8 cellular contexts compared by ENCODE assay signal in the genomic region with DNA sequence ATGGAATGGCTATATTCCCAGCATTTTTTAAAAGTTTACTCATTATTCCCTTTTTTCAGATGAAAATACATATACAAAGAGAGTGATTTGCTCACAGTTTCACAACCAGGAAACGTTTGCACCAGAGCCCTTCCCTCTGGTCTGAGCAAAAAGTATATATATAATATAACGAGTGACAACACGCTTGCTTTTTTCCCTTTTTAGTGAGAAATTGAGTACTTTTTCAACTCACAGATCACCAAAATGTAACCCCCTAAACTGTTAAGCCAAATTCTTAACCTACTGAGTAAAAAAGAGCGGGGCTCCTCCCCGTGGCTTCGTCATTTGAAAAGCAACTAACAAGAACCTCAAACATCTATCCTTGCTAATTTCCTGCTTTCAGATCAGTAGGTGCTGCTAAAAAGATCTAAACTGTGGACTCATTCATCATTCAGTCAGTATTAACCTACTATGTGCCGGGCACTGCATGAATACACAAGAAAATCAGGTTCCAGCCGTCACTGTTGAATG. TPM values are rescaled to one million over a fixed set of nuclear protein-coding genes. Genes with fewer than 3 reads are reported as not detected.
DNase-seq lines count a peak whose midpoint lies in the region; ATAC-seq, FAIRE-seq and TF ChIP-seq lines count a peak whose summit lies in the region.

No MANE protein-coding gene starts in this region.

- H2BK20ac ChIP-seq in IMR-90 (ENCODE audit: low read depth, low read length): no peak overlapping the region

- H3K27me3 Mint-ChIP-seq in CD4-positive, alpha-beta memory T cell: no peaks in the 10 kb centered on the region
- H3K27me3 Mint-ChIP-seq in activated CD4-positive, alpha-beta T cell treated with anti-CD3 and anti-CD28 coated beads for 36 hours: no peaks in the 10 kb centered on the region

- peak overlapping the region; percentile 61 for H3K4ac ChIP-seq in IMR-90 (ENCODE audit: low read depth, low read length)

- peaks cover 0 to 2% (median 0%) of the 10 kb centered on the region in 8 donors for H3K9me3 Mint-ChIP-seq in CD4-positive, alpha-beta memory T cell
- H3K9me3 Mint-ChIP-seq in activated CD4-positive, alpha-beta T cell treated with anti-CD3 and anti-CD28 coated beads for 36 hours (ENCODE audit: low read depth): no peaks in the 10 kb centered on the region

- no peak overlapping the region for H2AK5ac ChIP-seq in IMR-90 (ENCODE audit: low read depth, low read length)

- H3K4me1 Mint-ChIP-seq in CD4-positive, alpha-beta memory T cell: peaks cover 22 to 41% (median 27%) of the 10 kb centered on the region in 4 donors
- H3K4me1 Mint-ChIP-seq in activated CD4-positive, alpha-beta T cell treated with anti-CD3 and anti-CD28 coated beads for 36 hours: peaks cover 31% of the 10 kb centered on the region

- peak overlapping the region; percentile 82 to 96 (median 92) for H3K27ac Mint-ChIP-seq in CD4-positive, alpha-beta memory T cell
- peak overlapping the region; percentile 98 for H3K27ac Mint-ChIP-seq in activated CD4-positive, alpha-beta T cell treated with anti-CD3 and anti-CD28 coated beads for 36 hours

- no peak for TF ChIP-seq POLR2A in IMR-90 (IDR thresholded peaks at IDR 0.05; ENCODE audit: low read depth, low read length)
- TF ChIP-seq POLR2A in endothelial cell of umbilical vein (IDR thresholded peaks at IDR 0.05; ENCODE audit: low read depth, low read length): no peak

- dilution Hi-C loops in IMR-90 (cut with HindIII; ENCODE audit: low sequenced_read_pairs, unreplicated experiment) (no loop called here), endothelial cell of umbilical vein (cut with MboI; ENCODE audit: extremely low pct_ligation_motif_present, low sequenced_read_pairs) (no loop called here)

- peak overlapping the region; percentile 98 for H3K18ac ChIP-seq in IMR-90 (ENCODE audit: low read depth, low read length)

- intact Hi-C loops in CD4-positive, alpha-beta memory T cell (cut with micrococcal nuclease): loop anchor here (1.0 to 5.0 kb wide), 4 partner anchors 14 to 418 kb away; a partner anchor contains a TSS
- intact Hi-C loops in IMR-90 (cut with micrococcal nuclease) (loop anchor here (1.0 to 10.0 kb wide), 4 partner anchors 112 to 570 kb away; no protein-coding TSS in a partner anchor), endothelial cell of umbilical vein (cut with micrococcal nuclease) (loop anchor here (1.0 to 5.0 kb wide), 2 partner anchors 107 to 237 kb away; no protein-coding TSS in a partner anchor)
- intact Hi-C loops in activated CD4-positive, alpha-beta T cell treated with anti-CD3 and anti-CD28 coated beads for 36 hours (cut with DNase I, micrococcal nuclease): loop anchor here (1.0 to 5.0 kb wide), 8 partner anchors 26 to 702 kb away; a partner anchor contains a TSS

- WGBS in IMR-90 (ENCODE audit: extremely low coverage in 2 of 2, insufficient read length in 1 of 2), 2 experiments: no CpG with 5 or more reads among the region's 8 CpGs

- TF ChIP-seq CTCF in IMR-90 (conservative IDR thresholded peaks at IDR 0.05; ENCODE audit: low read depth, low read length): no peak
- no peak for TF ChIP-seq CTCF in endothelial cell of umbilical vein (IDR thresholded peaks at IDR 0.05; ENCODE audit: extremely low read depth in 1 of 2, insufficient read depth in 1 of 2, low read depth in 1 of 2, low read length in 2 of 2)
- TF ChIP-seq CTCF in neutrophil (IDR thresholded peaks at IDR 0.05): no peak

- peak overlapping the region; percentile 66 for H2AFZ ChIP-seq in IMR-90 (replicated peaks; ENCODE audit: low read length, poor library complexity)
- H2AFZ ChIP-seq in endothelial cell of umbilical vein (ENCODE audit: low read depth, low read length): peak overlapping the region; percentile 95

- ATAC-seq in IMR-90 (ENCODE audit: low read depth): no peak
- peak; percentile 33 for ATAC-seq in activated CD4-positive, alpha-beta T cell treated with anti-CD3 and anti-CD28 coated beads for 36 hours
- no peak for ATAC-seq in HG02759 (IDR thresholded peaks at IDR 0.05; ENCODE audit: unreplicated experiment)
- no peak for ATAC-seq in GM21619 (IDR thresholded peaks at IDR 0.05; ENCODE audit: unreplicated experiment)

- H3K4me3 Mint-ChIP-seq in CD4-positive, alpha-beta memory T cell: peak overlapping the region; percentile 81 to 96 (median 91)
- H3K4me3 Mint-ChIP-seq in activated CD4-positive, alpha-beta T cell treated with anti-CD3 and anti-CD28 coated beads for 36 hours: peak overlapping the region; percentile 89

- H4K20me1 ChIP-seq in IMR-90 (ENCODE audit: insufficient read depth, low read length) (peaks cover 12% of the 10 kb centered on the region; the same call in 1 of the 2 replicates), endothelial cell of umbilical vein (replicated peaks; ENCODE audit: control insufficient read depth, extremely low read depth, insufficient read depth, low read length) (no peaks in the 10 kb centered on the region)

- H3K27ac ChIP-seq in CD4-positive, alpha-beta memory T cell (ENCODE audit: low read depth, low read length): peak overlapping the region; percentile 87
- peak overlapping the region; percentile 68; the same call in 1 of the 2 replicates for H3K27ac ChIP-seq in IMR-90 (ENCODE audit: insufficient read depth, low read length)
- H3K27ac ChIP-seq in endothelial cell of umbilical vein (ENCODE audit: insufficient read depth, low read depth, low read length): peak overlapping the region; percentile 87
- peak overlapping the region; percentile 100 for H3K27ac ChIP-seq in neutrophil

- H4K91ac ChIP-seq in IMR-90 (ENCODE audit: insufficient read depth, low read depth, low read length): no peak overlapping the region

- H2BK15ac ChIP-seq in IMR-90 (ENCODE audit: low read depth, low read length): no peak overlapping the region; the same call in 2 of the 3 replicates

- CTCF ChIA-PET in CD4-positive, alpha-beta memory T cell (lab: Charles Lee; ENCODE audit: partially characterized antibody): interaction anchor here (0.8 to 3.2 kb wide), 7 partner anchors 9 to 241 kb away, joined by 3 to 18 read pairs (median 5); no protein-coding TSS in a partner anchor
- CTCF ChIA-PET in IMR-90 (lab: Yijun Ruan, JAX) (no interaction called here), endothelial cell of umbilical vein (lab: Charles Lee) (interaction anchor here (0.6 to 2.8 kb wide), 25 partner anchors 16 to 640 kb away, joined by 3 to 24 read pairs (median 4); a partner anchor contains a TSS)
- CTCF ChIA-PET in activated CD4-positive, alpha-beta T cell treated with anti-CD3 and anti-CD28 coated beads for 36 hours (lab: Charles Lee): interaction anchor here (1.0 to 1.4 kb wide), 3 partner anchors 10 to 45 kb away, joined by 4 to 6 read pairs (median 5); a partner anchor contains a TSS

- H4K5ac ChIP-seq in IMR-90 (ENCODE audit: low read depth, low read length): peak overlapping the region; percentile 99; the same call in 1 of the 2 replicates

- peak overlapping the region; percentile 65; the same call in 1 of the 2 replicates for H3K23ac ChIP-seq in IMR-90 (ENCODE audit: low read depth, low read length)

- H3K9me3 ChIP-seq in CD4-positive, alpha-beta memory T cell (ENCODE audit: control insufficient read depth in 1 of 2, low read length in 2 of 2): no peaks in the 10 kb centered on the region
- H3K9me3 ChIP-seq in IMR-90 (ENCODE audit: control insufficient read depth, insufficient read depth, low read length) (no peaks in the 10 kb centered on the region), endothelial cell of umbilical vein (replicated peaks; ENCODE audit: control insufficient read depth, insufficient read depth, low read length) (no peaks in the 10 kb centered on the region), neutrophil (no peaks in the 10 kb centered on the region)

- peak overlapping the region; percentile 24 to 94 for H4K8ac ChIP-seq in IMR-90 (ENCODE audit: low read depth in 2 of 2, low read length in 2 of 2)

- H3K4me3 ChIP-seq in CD4-positive, alpha-beta memory T cell (ENCODE audit: low read length in 2 of 2): peak overlapping the region; percentile 31 to 69
- H3K4me3 ChIP-seq in IMR-90 (ENCODE audit: insufficient read depth, low read depth, low read length): peak overlapping the region; percentile 65
- peak overlapping the region; percentile 71 to 86 (median 80) for H3K4me3 ChIP-seq in endothelial cell of umbilical vein (replicated peaks in 1 of 3; ENCODE audit: insufficient read depth in 1 of 3, low read depth in 1 of 3, low read length in 3 of 3)
- H3K4me3 ChIP-seq in neutrophil (ENCODE audit: low read depth in 1 of 2, low read length in 1 of 2): peak overlapping the region; percentile 86 to 92

- peak overlapping the region; percentile 70 for H3K56ac ChIP-seq in IMR-90 (ENCODE audit: extremely low read depth, insufficient read depth, low read length)

- H3K27me3 ChIP-seq in CD4-positive, alpha-beta memory T cell (ENCODE audit: insufficient read depth, low read length): no peaks in the 10 kb centered on the region
- H3K27me3 ChIP-seq in IMR-90 (ENCODE audit: control insufficient read depth, insufficient read depth, low read length): no peaks in the 10 kb centered on the region
- H3K27me3 ChIP-seq in endothelial cell of umbilical vein (ENCODE audit: control insufficient read depth in 2 of 2, insufficient read depth in 2 of 2, low read length in 2 of 2): no peaks in the 10 kb centered on the region
- H3K27me3 ChIP-seq in neutrophil: no peaks in the 10 kb centered on the region

- H3K36me3 ChIP-seq in CD4-positive, alpha-beta memory T cell (ENCODE audit: insufficient read depth, low read length): no peaks in the 10 kb centered on the region
- H3K36me3 ChIP-seq in IMR-90 (ENCODE audit: control insufficient read depth, insufficient read depth, low read length) (no peaks in the 10 kb centered on the region), endothelial cell of umbilical vein (ENCODE audit: control insufficient read depth in 2 of 2, extremely low read depth in 1 of 2, insufficient read depth in 2 of 2, low read length in 2 of 2) (no peaks in the 10 kb centered on the region), neutrophil (no peaks in the 10 kb centered on the region)

- H3K4me2 ChIP-seq in IMR-90 (ENCODE audit: low read depth, low read length) (peak overlapping the region; percentile 100), endothelial cell of umbilical vein (ENCODE audit: insufficient read depth, low read length) (peak overlapping the region; percentile 86)

- in situ Hi-C loops in IMR-90 (cut with MboI; ENCODE audit: low sequenced_read_pairs): no loop called here

- peaks cover 37% of the 10 kb centered on the region for H3K79me2 ChIP-seq in endothelial cell of umbilical vein (ENCODE audit: control insufficient read depth, insufficient read depth, low read length)

- H2AK9ac ChIP-seq in IMR-90 (replicated peaks; ENCODE audit: low read depth, low read length, poor library complexity): no peak overlapping the region

- H3K4me1 ChIP-seq in CD4-positive, alpha-beta memory T cell (ENCODE audit: insufficient read depth, low read length): peaks cover 36% of the 10 kb centered on the region
- H3K4me1 ChIP-seq in IMR-90 (ENCODE audit: control insufficient read depth, insufficient read depth, low read length) (peaks cover 2% of the 10 kb centered on the region; the same call in 1 of the 2 replicates), endothelial cell of umbilical vein (ENCODE audit: control insufficient read depth, extremely low read depth, insufficient read depth, low read length) (peaks cover 18% of the 10 kb centered on the region), neutrophil (ENCODE audit: control insufficient read depth in 1 of 2, insufficient read depth in 1 of 2, low read depth in 1 of 2, low read length in 1 of 2) (peaks cover 46% of the 10 kb centered on the region in 2 experiments)

- no peaks in the 10 kb centered on the region for H3K9me1 ChIP-seq in IMR-90 (ENCODE audit: insufficient read depth, low read length)
- no peaks in the 10 kb centered on the region for H3K9me1 ChIP-seq in endothelial cell of umbilical vein (replicated peaks; ENCODE audit: control insufficient read depth, extremely low read depth, insufficient read depth, low read length)

- H2BK120ac ChIP-seq in IMR-90 (ENCODE audit: low read depth, low read length): no peak overlapping the region; the same call in 1 of the 2 replicates

- no peak for FAIRE-seq in endothelial cell of umbilical vein (lab: Jason Lieb, UNC)

- peaks cover 0 to 10% of the 10 kb centered on the region in 2 experiments; a peak in 3 of 4 replicates for H3K79me1 ChIP-seq in IMR-90 (ENCODE audit: low read depth in 1 of 2, low read length in 2 of 2)

- H3K14ac ChIP-seq in IMR-90 (replicated peaks; ENCODE audit: low read depth, low read length): no peak overlapping the region; the same call in 1 of the 2 replicates

- DNase-seq in CD4-positive, alpha-beta memory T cell: peak; percentile 53 to 80 (median 60)
- DNase-seq in IMR-90: peak; percentile 38
- peak; percentile 76 for DNase-seq in activated CD4-positive, alpha-beta T cell treated with anti-CD3 and anti-CD28 coated beads for 36 hours
- DNase-seq in endothelial cell of umbilical vein (ENCODE audit: low read depth, low spot score): peak; percentile 50
- no peak for DNase-seq in retina

- peak overlapping the region; percentile 92 for H2BK5ac ChIP-seq in IMR-90 (ENCODE audit: low read depth, low read length, poor library complexity, severe bottlenecking)

- no peak for TF ChIP-seq RAD21 in IMR-90 (IDR thresholded peaks at IDR 0.05; ENCODE audit: low read length)

- peak overlapping the region; percentile 69 for H3K9ac ChIP-seq in IMR-90 (ENCODE audit: low read depth, low read length)
- H3K9ac ChIP-seq in endothelial cell of umbilical vein (replicated peaks; ENCODE audit: extremely low read depth, insufficient read depth, low read length): peak overlapping the region; percentile 88

- no TSS peak for BruUV-seq in IMR-90 (replicated peaks; lab: Mats Ljungman, UMichigan)
- BruUV-seq in endothelial cell of umbilical vein (replicated peaks; lab: Mats Ljungman, UMichigan): no TSS peak

- H3K36me3 Mint-ChIP-seq in CD4-positive, alpha-beta memory T cell: peaks cover 0 to 14% of the 10 kb centered on the region in 2 donors
- no peaks in the 10 kb centered on the region for H3K36me3 Mint-ChIP-seq in activated CD4-positive, alpha-beta T cell treated with anti-CD3 and anti-CD28 coated beads for 36 hours (ENCODE audit: low read depth)

- POLR2A ChIA-PET in CD4-positive, alpha-beta memory T cell (lab: Charles Lee; ENCODE audit: partially characterized antibody): interaction anchor here (0.8 to 3.2 kb wide), 11 partner anchors 9 to 442 kb away, joined by 3 to 45 read pairs (median 7); a partner anchor contains a TSS
- POLR2A ChIA-PET in IMR-90 (lab: Charles Lee; ENCODE audit: unreplicated experiment) (no interaction called here), endothelial cell of umbilical vein (lab: Charles Lee) (no interaction called here)
- POLR2A ChIA-PET in activated CD4-positive, alpha-beta T cell treated with anti-CD3 and anti-CD28 coated beads for 36 hours (lab: Charles Lee): interaction anchor here (2.1 kb wide), 1 partner anchor 45 kb away, joined by 7 read pairs; a partner anchor contains a TSS

RNA-seq across cellular contexts. Expression of a gene that starts 1.0 kb away (rescaled TPM):
- 100 to 1,000 TPM; 133 to 139 TPM for total RNA-seq in CD4-positive, alpha-beta memory T cell
- 10 to 100 TPM; 30.0 to 44.4 TPM for polyA plus RNA-seq in CD4-positive, alpha-beta memory T cell
- total RNA-seq in IMR-90 (2012; rRNA removed): 15.6 and 17.5 TPM in 2 replicates
- polyA plus RNA-seq in IMR-90 (2012; rRNA removed): 8.6 and 11.3 TPM in 2 replicates
- polyA plus RNA-seq in IMR-90 (2012; cell fraction: cytosol; rRNA removed): 2.1 and 5.1 TPM in 2 replicates
- 10.0 and 15.9 TPM in 2 replicates for polyA plus RNA-seq in IMR-90 (2012; cell fraction: nucleus; rRNA removed; ENCODE audit: low replicate concordance)
- total RNA-seq in activated CD4-positive, alpha-beta T cell treated with anti-CD3 and anti-CD28 coated beads for 36 hours: 100 to 1,000 TPM in 1 of 2 experiments, 10 to 100 TPM in 1; 98.9 to 176 TPM
- 73.2 and 75.0 TPM in 2 replicates for total RNA-seq in endothelial cell of umbilical vein
- polyA plus RNA-seq in endothelial cell of umbilical vein: 42.4 and 49.5 TPM in 2 replicates
- polyA plus RNA-seq in endothelial cell of umbilical vein (2011; cell fraction: cytosol; rRNA removed): 28.9 and 33.2 TPM in 2 replicates
- polyA plus RNA-seq in endothelial cell of umbilical vein (2011; cell fraction: nucleus; rRNA removed): 29.8 and 35.3 TPM in 2 replicates
- polyA plus RNA-seq in endothelial cell of umbilical vein (2012): 21.2 and 32.0 TPM in 2 replicates
- 87.6 and 106 TPM in 2 replicates for polyA minus RNA-seq in endothelial cell of umbilical vein
- 23.7 TPM for polyA minus RNA-seq in endothelial cell of umbilical vein (2011; cell fraction: cytosol; rRNA and poly(A)+ RNA removed)
- polyA minus RNA-seq in endothelial cell of umbilical vein (2011; cell fraction: nucleus; rRNA and poly(A)+ RNA removed): 34.5 and 49.3 TPM in 2 replicates

RNA-seq across cellular contexts. Expression of a gene that starts 45.5 kb away (rescaled TPM):
- total RNA-seq in CD4-positive, alpha-beta memory T cell: 10 to 100 TPM; 12.4 to 15.3 TPM
- 10 to 100 TPM; 14.8 to 21.7 TPM for polyA plus RNA-seq in CD4-positive, alpha-beta memory T cell
- 58.6 and 65.8 TPM in 2 replicates for total RNA-seq in IMR-90 (2012; rRNA removed)
- polyA plus RNA-seq in IMR-90 (2012; rRNA removed): 13.5 and 17.7 TPM in 2 replicates
- polyA plus RNA-seq in IMR-90 (2012; cell fraction: cytosol; rRNA removed): 4.0 and 4.8 TPM in 2 replicates
- 1.0 and 9.3 TPM in 2 replicates for polyA plus RNA-seq in IMR-90 (2012; cell fraction: nucleus; rRNA removed; ENCODE audit: low replicate concordance)
- total RNA-seq in activated CD4-positive, alpha-beta T cell treated with anti-CD3 and anti-CD28 coated beads for 36 hours: 10 to 100 TPM; 24.7 to 30.9 TPM
- total RNA-seq in endothelial cell of umbilical vein: 15.6 and 22.1 TPM in 2 replicates
- 4.0 and 5.6 TPM in 2 replicates for polyA plus RNA-seq in endothelial cell of umbilical vein
- polyA plus RNA-seq in endothelial cell of umbilical vein (2011; cell fraction: cytosol; rRNA removed): 10.8 and 11.9 TPM in 2 replicates
- 9.5 and 11.1 TPM in 2 replicates for polyA plus RNA-seq in endothelial cell of umbilical vein (2011; cell fraction: nucleus; rRNA removed)
- 25.4 and 27.2 TPM in 2 replicates for polyA plus RNA-seq in endothelial cell of umbilical vein (2012)
- 18.9 and 25.1 TPM in 2 replicates for polyA minus RNA-seq in endothelial cell of umbilical vein
- 49.8 TPM for polyA minus RNA-seq in endothelial cell of umbilical vein (2011; cell fraction: cytosol; rRNA and poly(A)+ RNA removed)
- 6.1 and 6.9 TPM in 2 replicates for polyA minus RNA-seq in endothelial cell of umbilical vein (2011; cell fraction: nucleus; rRNA and poly(A)+ RNA removed)

Comparison
In these comparisons a context has a peak if more than half of its experiments do, and no peak if none do; other contexts are left out.
1. POLR2A ChIA-PET loops: an anchor here in CD4-positive, alpha-beta memory T cell (0.8 to 3.2 kb wide) and activated CD4-positive, alpha-beta T cell treated with anti-CD3 and anti-CD28 coated beads for 36 hours (2.1 kb wide); none called in IMR-90 and endothelial cell of umbilical vein.